Comparison of ENCODE assay signal across 8 cellular contexts in genomic region chr17:21127508-21128077, GRCh38.
DNase-seq lines count a peak whose midpoint lies in the region; ATAC-seq lines count a peak whose summit lies in the region.

No MANE protein-coding gene starts in this region.

- H3K9me3 Mint-ChIP-seq in T-helper 1 cell treated with Interleukin-12 subunit alpha and Interleukin-12 subunit beta and Interleukin-4 antibody, amounts not matched to agents 30 μg/mL and 1 μg/mL, for 36 hours: peaks cover 4% of the 10 kb centered on the region
- H3K9me3 Mint-ChIP-seq in activated naive CD8-positive, alpha-beta T cell (ENCODE audit: low read depth): no peaks in the 10 kb centered on the region

- H3K27ac Mint-ChIP-seq in T-helper 1 cell treated with Interleukin-12 subunit alpha and Interleukin-12 subunit beta and Interleukin-4 antibody, amounts not matched to agents 30 μg/mL and 1 μg/mL, for 36 hours: peak overlapping the region; percentile 93
- H3K27ac Mint-ChIP-seq in activated naive CD8-positive, alpha-beta T cell: peak overlapping the region; percentile 95

- peaks cover 21% of the 10 kb centered on the region for H3K4me1 Mint-ChIP-seq in T-helper 1 cell treated with Interleukin-12 subunit alpha and Interleukin-12 subunit beta and Interleukin-4 antibody, amounts not matched to agents 30 μg/mL and 1 μg/mL, for 36 hours (ENCODE audit: low read depth)
- peaks cover 39% of the 10 kb centered on the region for H3K4me1 Mint-ChIP-seq in activated naive CD8-positive, alpha-beta T cell (ENCODE audit: low read depth)

- ATAC-seq in HG02642 (IDR thresholded peaks at IDR 0.05; ENCODE audit: poor library complexity, unreplicated experiment): no peak

- peak overlapping the region; percentile 94 for H3K4me3 Mint-ChIP-seq in T-helper 1 cell treated with Interleukin-12 subunit alpha and Interleukin-12 subunit beta and Interleukin-4 antibody, amounts not matched to agents 30 μg/mL and 1 μg/mL, for 36 hours
- peak overlapping the region; percentile 94 for H3K4me3 Mint-ChIP-seq in activated naive CD8-positive, alpha-beta T cell

- H3K27me3 Mint-ChIP-seq in T-helper 1 cell treated with Interleukin-12 subunit alpha and Interleukin-12 subunit beta and Interleukin-4 antibody, amounts not matched to agents 30 μg/mL and 1 μg/mL, for 36 hours (ENCODE audit: low read depth): no peaks in the 10 kb centered on the region
- no peaks in the 10 kb centered on the region for H3K27me3 Mint-ChIP-seq in activated naive CD8-positive, alpha-beta T cell

- H3K27ac ChIP-seq in substantia nigra (ENCODE audit: low read depth, low read length, poor library complexity, severe bottlenecking): peak overlapping the region; percentile 74

- DNase-seq in T-helper 1 cell: no peak
- DNase-seq in iris pigment epithelial cell (ENCODE audit: low read depth): peak; percentile 4
- no peak for DNase-seq in substantia nigra (lab: John Stamatoyannopoulos, UW)
- no peak for DNase-seq in HCEC 1CT
- DNase-seq in SW 1271 (lab: John Stamatoyannopoulos, UW): no peak

- peaks cover 2% of the 10 kb centered on the region for H3K36me3 Mint-ChIP-seq in T-helper 1 cell treated with Interleukin-12 subunit alpha and Interleukin-12 subunit beta and Interleukin-4 antibody, amounts not matched to agents 30 μg/mL and 1 μg/mL, for 36 hours (ENCODE audit: low read depth)
- peaks cover 2% of the 10 kb centered on the region for H3K36me3 Mint-ChIP-seq in activated naive CD8-positive, alpha-beta T cell
